ENCODE assay signal across 35 cellular contexts in the genomic region with DNA sequence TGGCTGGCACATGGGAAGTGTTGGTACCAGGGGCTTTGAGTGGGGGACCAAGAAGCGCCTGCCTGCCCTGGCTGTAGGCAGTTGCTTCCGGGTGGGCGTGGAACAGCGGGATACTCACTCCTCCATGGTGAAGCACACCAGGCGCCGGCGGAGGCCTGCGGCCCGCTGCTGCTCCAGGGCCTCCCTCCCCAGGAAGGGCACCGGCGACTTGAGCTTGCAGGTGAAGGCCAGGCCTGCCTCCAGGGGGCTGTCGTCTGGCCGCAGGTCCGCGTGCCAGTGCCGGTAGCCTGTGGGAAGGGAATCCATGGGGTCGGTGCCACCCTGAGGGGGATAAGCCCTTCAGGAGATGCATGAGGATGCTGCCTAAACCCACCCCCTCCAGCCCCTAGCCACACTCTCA. TPM values are rescaled to one million over a fixed set of nuclear protein-coding genes. Genes with fewer than 3 reads are reported as not detected.
"Had no signal": no experiment of that assay in that cellular context is flagged by ENCODE, and none has a peak within 500 bp of the region (broad histone marks: within the 10 kb centered on the region; RNA-seq: fewer than 3 reads in every experiment).

No MANE protein-coding gene starts in this region.

- H3K4me1 Mint-ChIP-seq: activated B cell treated with CpG ODN at 0.5 μM for 24 hours had no signal

- H3K27ac ChIP-seq: VCaP, WERI-Rb-1 had no signal

- H3K27ac Mint-ChIP-seq: activated B cell treated with CpG ODN at 0.5 μM for 24 hours; activated CD4-positive, alpha-beta memory T cell treated with anti-CD3 and anti-CD28 coated beads for 36 hours; activated CD4-positive, alpha-beta memory T cell treated with anti-CD3 and anti-CD28 coated beads, Interleukin-2, amount 10 ng/mL, durations not matched to agents 7 days and 5 days; activated CD4-positive, alpha-beta T cell treated with anti-CD3 and anti-CD28 coated beads for 36 hours; activated CD4-positive, alpha-beta T cell treated with anti-CD3 and anti-CD28 coated beads, Interleukin-2, amount 10 ng/mL, durations not matched to agents 24 days and 14 days; activated CD8-positive, alpha-beta memory T cell treated with anti-CD3 and anti-CD28 coated beads, Interleukin-2, amount 10 ng/mL, durations not matched to agents 7 days and 5 days; activated CD8-positive, alpha-beta T cell treated with anti-CD3 and anti-CD28 coated beads for 36 hours; activated CD8-positive, alpha-beta T cell treated with anti-CD3 and anti-CD28 coated beads, Interleukin-2, amount 10 ng/mL, durations not matched to agents 7 days and 5 days; T-cell; T-helper 1 cell treated with Interleukin-12 subunit alpha and Interleukin-12 subunit beta and Interleukin-4 antibody, amounts not matched to agents 30 μg/mL and 1 μg/mL, for 36 hours; T-helper 2 cell treated with Interferon-gamma antibody and Interleukin-4, amounts not matched to agents 5 μg/mL and 100 μg/mL, for 36 hours; WTC11 had no signal

- H3K36me3 Mint-ChIP-seq: activated CD8-positive, alpha-beta memory T cell treated with anti-CD3 and anti-CD28 coated beads, Interleukin-2, amount 10 ng/mL, durations not matched to agents 7 days and 5 days had no signal

- H3K9me3 Mint-ChIP-seq: activated B cell treated with CpG ODN at 0.5 μM for 24 hours; activated CD4-positive, alpha-beta memory T cell treated with anti-CD3 and anti-CD28 coated beads for 36 hours; activated CD4-positive, alpha-beta memory T cell treated with anti-CD3 and anti-CD28 coated beads, Interleukin-2, amount 10 ng/mL, durations not matched to agents 7 days and 5 days; activated CD4-positive, alpha-beta T cell treated with anti-CD3 and anti-CD28 coated beads, Interleukin-2, amount 10 ng/mL, durations not matched to agents 24 days and 14 days; activated CD4-positive, alpha-beta T cell treated with anti-CD3 and anti-CD28 coated beads, Interleukin-2, amount 10 ng/mL, durations not matched to agents 7 days and 5 days; activated CD8-positive, alpha-beta T cell treated with anti-CD3 and anti-CD28 coated beads for 36 hours; T-cell; T-helper 1 cell treated with Interleukin-12 subunit alpha and Interleukin-12 subunit beta and Interleukin-4 antibody, amounts not matched to agents 30 μg/mL and 1 μg/mL, for 36 hours; T-helper 2 cell treated with Interferon-gamma antibody and Interleukin-4, amounts not matched to agents 5 μg/mL and 100 μg/mL, for 36 hours had no signal

- DNase-seq: activated B cell treated with CpG ODN at 0.5 μM for 24 hours; activated CD4-positive, alpha-beta memory T cell treated with anti-CD3 and anti-CD28 coated beads for 36 hours; activated CD4-positive, alpha-beta memory T cell treated with anti-CD3 and anti-CD28 coated beads, Interleukin-2, amount 10 ng/mL, durations not matched to agents 7 days and 5 days; activated CD4-positive, alpha-beta T cell treated with anti-CD3 and anti-CD28 coated beads for 1 hour; activated CD4-positive, alpha-beta T cell treated with anti-CD3 and anti-CD28 coated beads for 36 hours; activated CD4-positive, alpha-beta T cell treated with anti-CD3 and anti-CD28 coated beads for 4 hours; activated CD4-positive, alpha-beta T cell treated with anti-CD3 and anti-CD28 coated beads for 48 hours; activated CD4-positive, alpha-beta T cell treated with anti-CD3 and anti-CD28 coated beads, Interleukin-2, amount 10 ng/mL, durations not matched to agents 24 days and 14 days; activated CD4-positive, alpha-beta T cell treated with anti-CD3 and anti-CD28 coated beads, Interleukin-2, amount 10 ng/mL, durations not matched to agents 7 days and 5 days; activated CD4-positive, alpha-beta T cell treated with anti-CD3 and anti-CD28 coated beads, Interleukin-2, amount 50 U/mL, for 1 hour; activated CD4-positive, alpha-beta T cell treated with anti-CD3 and anti-CD28 coated beads, Interleukin-2, amount 50 U/mL, for 4 hours; activated CD4-positive, alpha-beta T cell treated with anti-CD3 and anti-CD28 coated beads, Interleukin-2, amount 50 U/mL, for 48 hours; activated CD4-positive, CD25-positive, alpha-beta regulatory T cell; activated CD4-positive, CD25-positive, alpha-beta regulatory T cell treated with anti-CD3 and anti-CD28 coated beads, Interleukin-2, amount 50 U/mL, for 72 hours; activated CD8-positive, alpha-beta memory T cell treated with anti-CD3 and anti-CD28 coated beads for 24 hours; activated CD8-positive, alpha-beta memory T cell treated with anti-CD3 and anti-CD28 coated beads, Interleukin-2, amount 10 ng/mL, durations not matched to agents 7 days and 5 days; activated CD8-positive, alpha-beta memory T cell treated with anti-CD3 and anti-CD28 coated beads, Interleukin-2, amount 50 U/mL, for 4 hours; activated CD8-positive, alpha-beta memory T cell treated with anti-CD3 and anti-CD28 coated beads, Interleukin-2, amount 50 U/mL, for 48 hours; activated CD8-positive, alpha-beta T cell treated with anti-CD3 and anti-CD28 coated beads for 36 hours; activated CD8-positive, alpha-beta T cell treated with anti-CD3 and anti-CD28 coated beads, Interleukin-2, amount 10 ng/mL, durations not matched to agents 7 days and 5 days; activated T-cell treated with anti-CD3 and anti-CD28 coated beads for 4 hours; T-cell; T-helper 1 cell; T-helper 17 cell; T-helper 2 cell; T-helper 9 cell; T1000; WERI-Rb-1 had no signal

- H3K4me3 Mint-ChIP-seq: activated B cell treated with CpG ODN at 0.5 μM for 24 hours; activated CD4-positive, alpha-beta memory T cell treated with anti-CD3 and anti-CD28 coated beads for 36 hours; activated CD4-positive, alpha-beta memory T cell treated with anti-CD3 and anti-CD28 coated beads, Interleukin-2, amount 10 ng/mL, durations not matched to agents 7 days and 5 days; activated CD4-positive, alpha-beta T cell treated with anti-CD3 and anti-CD28 coated beads for 36 hours; activated CD4-positive, alpha-beta T cell treated with anti-CD3 and anti-CD28 coated beads, Interleukin-2, amount 10 ng/mL, durations not matched to agents 24 days and 14 days; activated CD4-positive, alpha-beta T cell treated with anti-CD3 and anti-CD28 coated beads, Interleukin-2, amount 10 ng/mL, durations not matched to agents 7 days and 5 days; activated CD8-positive, alpha-beta memory T cell treated with anti-CD3 and anti-CD28 coated beads, Interleukin-2, amount 10 ng/mL, durations not matched to agents 7 days and 5 days; activated CD8-positive, alpha-beta T cell treated with anti-CD3 and anti-CD28 coated beads for 36 hours; activated CD8-positive, alpha-beta T cell treated with anti-CD3 and anti-CD28 coated beads, Interleukin-2, amount 10 ng/mL, durations not matched to agents 7 days and 5 days; T-cell; T-helper 1 cell treated with Interleukin-12 subunit alpha and Interleukin-12 subunit beta and Interleukin-4 antibody, amounts not matched to agents 30 μg/mL and 1 μg/mL, for 36 hours; T-helper 17 cell; T-helper 2 cell treated with Interferon-gamma antibody and Interleukin-4, amounts not matched to agents 5 μg/mL and 100 μg/mL, for 36 hours; WTC11 had no signal

- ATAC-seq: activated CD4-positive, alpha-beta T cell treated with anti-CD3 and anti-CD28 coated beads for 36 hours; activated CD4-positive, CD25-positive, alpha-beta regulatory T cell treated with anti-CD3 and anti-CD28 coated beads, Interleukin-2, amount 50 U/mL, for 24 hours; activated CD8-positive, alpha-beta memory T cell treated with anti-CD3 and anti-CD28 coated beads, Interleukin-2, amount 10 ng/mL, durations not matched to agents 7 days and 5 days; activated CD8-positive, alpha-beta T cell treated with anti-CD3 and anti-CD28 coated beads for 36 hours; activated CD8-positive, alpha-beta T cell treated with anti-CD3 and anti-CD28 coated beads, Interleukin-2, amount 10 ng/mL, durations not matched to agents 7 days and 5 days; T-cell; T-helper 17 cell had no signal

- H3K27me3 Mint-ChIP-seq: activated CD4-positive, alpha-beta memory T cell treated with anti-CD3 and anti-CD28 coated beads for 36 hours; activated CD4-positive, alpha-beta memory T cell treated with anti-CD3 and anti-CD28 coated beads, Interleukin-2, amount 10 ng/mL, durations not matched to agents 7 days and 5 days; activated CD4-positive, alpha-beta T cell treated with anti-CD3 and anti-CD28 coated beads for 36 hours; activated CD4-positive, alpha-beta T cell treated with anti-CD3 and anti-CD28 coated beads, Interleukin-2, amount 10 ng/mL, durations not matched to agents 24 days and 14 days; activated CD4-positive, alpha-beta T cell treated with anti-CD3 and anti-CD28 coated beads, Interleukin-2, amount 10 ng/mL, durations not matched to agents 7 days and 5 days; activated CD8-positive, alpha-beta memory T cell treated with anti-CD3 and anti-CD28 coated beads, Interleukin-2, amount 10 ng/mL, durations not matched to agents 7 days and 5 days; activated CD8-positive, alpha-beta T cell treated with anti-CD3 and anti-CD28 coated beads for 36 hours; T-cell; T-helper 17 cell had no signal

RNA-seq across cellular contexts. Expression of gene DBH, which starts 34.3 kb away (rescaled TPM):
- total RNA-seq: activated B cell treated with CpG ODN at 0.5 μM for 24 hours; activated CD4-positive, alpha-beta memory T cell treated with anti-CD3 and anti-CD28 coated beads for 36 hours; activated CD4-positive, alpha-beta memory T cell treated with anti-CD3 and anti-CD28 coated beads, Interleukin-2, amount 10 ng/mL, durations not matched to agents 7 days and 5 days; activated CD4-positive, alpha-beta T cell treated with anti-CD3 and anti-CD28 coated beads for 36 hours; activated CD4-positive, alpha-beta T cell treated with anti-CD3 and anti-CD28 coated beads, Interleukin-2, amount 10 ng/mL, durations not matched to agents 24 days and 14 days; activated CD4-positive, alpha-beta T cell treated with anti-CD3 and anti-CD28 coated beads, Interleukin-2, amount 10 ng/mL, durations not matched to agents 7 days and 5 days; activated CD8-positive, alpha-beta memory T cell treated with anti-CD3 and anti-CD28 coated beads for 36 hours; activated CD8-positive, alpha-beta memory T cell treated with anti-CD3 and anti-CD28 coated beads, Interleukin-2, amount 10 ng/mL, durations not matched to agents 7 days and 5 days; activated CD8-positive, alpha-beta T cell treated with anti-CD3 and anti-CD28 coated beads for 36 hours; activated CD8-positive, alpha-beta T cell treated with anti-CD3 and anti-CD28 coated beads, Interleukin-2, amount 10 ng/mL, durations not matched to agents 7 days and 5 days; T-helper 2 cell treated with Interferon-gamma antibody and Interleukin-4, amounts not matched to agents 100 ng/mL and 5 ng/mL, for 36 hours had no signal
